In the genomic region with DNA sequence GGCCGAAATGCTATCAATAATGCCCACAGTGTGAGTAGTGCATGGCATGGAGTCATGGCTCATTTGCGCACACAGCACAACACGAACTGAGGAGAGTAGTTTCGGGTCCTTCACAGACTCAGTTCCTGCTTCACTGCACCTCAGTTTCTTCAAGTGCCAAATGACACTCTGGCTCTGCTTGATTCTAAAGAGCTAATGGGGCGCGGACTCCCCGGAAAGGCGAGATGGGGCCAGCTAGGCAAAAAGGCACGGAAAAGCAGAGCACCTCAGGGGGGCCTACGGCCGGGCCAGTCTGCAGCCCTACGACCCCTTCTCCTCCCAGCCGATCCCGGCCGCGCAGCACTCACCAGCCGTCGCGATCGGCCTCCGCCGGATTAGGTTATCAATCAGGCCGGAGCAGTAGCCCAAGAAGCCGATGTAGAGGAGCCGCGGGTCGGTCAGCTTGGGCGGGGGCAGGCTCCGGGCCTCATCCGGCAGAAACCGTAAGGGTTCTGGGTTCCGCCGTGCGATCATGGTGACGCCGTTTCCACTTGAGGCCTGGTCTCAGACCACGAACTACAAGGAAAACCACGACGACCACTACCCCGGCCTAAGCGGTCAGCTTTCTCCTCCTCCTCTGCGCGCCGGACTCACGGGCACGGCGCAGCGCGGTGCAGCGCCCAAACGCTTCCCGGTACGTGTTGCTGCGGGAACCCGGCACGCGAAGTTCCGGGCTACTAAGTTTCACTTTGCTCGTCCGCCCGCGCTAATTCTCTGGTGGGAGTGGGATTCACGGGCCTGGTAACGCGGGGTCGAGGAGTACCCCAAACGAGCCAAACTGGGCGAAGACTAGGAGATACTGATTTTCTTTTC, we compare ENCODE assay signal across 1 cellular context.
TF ChIP-seq lines count a peak whose summit lies in the region.

A gene (minus strand): TSS at position 631 of the 852 bp plus-strand sequence. CDS start 118 bp downstream, at position 513.

TF ChIP-seq in HepG2, 621 proteins besides CTCF, POLR2A, EP300 and RAD21 (continued from another document and continues in another):
- TF ChIP-seq HNRNPUL1 (IDR thresholded peaks at IDR 0.05; ENCODE audit: low read depth, low read length) (0 out of 2 replicates have a peak, but pooled peaks have one; percentile 31), TRIM24 (CRISPR knock-in tag; IDR thresholded peaks at IDR 0.05) (no peak), SMAD9 (CRISPR knock-in tag; IDR thresholded peaks at IDR 0.05) (no peak; the same call in 1 of the 2 replicates), ZNF468 (CRISPR knock-in tag; IDR thresholded peaks at IDR 0.05) (no peak), GPN1 (CRISPR knock-in tag; IDR thresholded peaks at IDR 0.05; ENCODE audit: borderline replicate concordance) (peak; percentile 86; the same call in 1 of the 2 replicates), NBN (conservative IDR thresholded peaks at IDR 0.05) (no peak), SATB2 (CRISPR knock-in tag; IDR thresholded peaks at IDR 0.05) (0 out of 2 replicates have a peak, but pooled peaks have one; percentile 64), STAG1 (CRISPR knock-in tag; IDR thresholded peaks at IDR 0.05) (peak; percentile 41), ZNF713 (CRISPR knock-in tag; IDR thresholded peaks at IDR 0.05) (no peak), ZNF672 (CRISPR knock-in tag; IDR thresholded peaks at IDR 0.05) (peak; percentile 45; the same call in 1 of the 2 replicates), ZMYM3 (CRISPR knock-in tag; IDR thresholded peaks at IDR 0.05) (peak; percentile 92), MAFG (CRISPR knock-in tag; IDR thresholded peaks at IDR 0.05) (no peak), FOXK2 (IDR thresholded peaks at IDR 0.05) (no peak), CBX5 (CRISPR knock-in tag; IDR thresholded peaks at IDR 0.05; ENCODE audit: borderline replicate concordance) (peak; percentile 97), MIXL1 (CRISPR knock-in tag; IDR thresholded peaks at IDR 0.05) (peak; percentile 86), ZNF816 (CRISPR knock-in tag; IDR thresholded peaks at IDR 0.05; ENCODE audit: borderline replicate concordance) (no peak; the same call in 1 of the 2 replicates), SAFB2 (CRISPR knock-in tag; IDR thresholded peaks at IDR 0.05; ENCODE audit: borderline replicate concordance, low read depth) (peak; percentile 79; the same call in 1 of the 2 replicates), TCF7 (IDR thresholded peaks at IDR 0.05; ENCODE audit: low read depth) (no peak), MAF1 (CRISPR knock-in tag; IDR thresholded peaks at IDR 0.05; ENCODE audit: borderline replicate concordance) (peak; percentile 83; the same call in 1 of the 2 replicates), XBP1 (CRISPR knock-in tag; IDR thresholded peaks at IDR 0.05) (peak; percentile 74; the same call in 1 of the 2 replicates), REPIN1 (CRISPR knock-in tag; IDR thresholded peaks at IDR 0.05; ENCODE audit: borderline replicate concordance, low read depth) (peak; percentile 97)
- TF ChIP-seq, protein P1, sequence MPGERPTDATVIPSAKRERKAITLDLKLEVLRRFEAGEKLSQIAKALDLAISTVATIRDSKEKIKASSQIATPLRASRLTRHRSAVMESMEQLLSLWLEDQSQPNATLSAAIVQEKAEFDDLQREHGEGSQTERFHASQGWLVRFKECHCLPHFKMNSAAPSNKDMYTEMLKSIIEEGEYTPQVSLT (CRISPR knock-in tag; IDR thresholded peaks at IDR 0.05; ENCODE audit: borderline replicate concordance, low read depth), result no peak; the same call in 1 of the 2 replicates
- TF ChIP-seq, protein P2, sequence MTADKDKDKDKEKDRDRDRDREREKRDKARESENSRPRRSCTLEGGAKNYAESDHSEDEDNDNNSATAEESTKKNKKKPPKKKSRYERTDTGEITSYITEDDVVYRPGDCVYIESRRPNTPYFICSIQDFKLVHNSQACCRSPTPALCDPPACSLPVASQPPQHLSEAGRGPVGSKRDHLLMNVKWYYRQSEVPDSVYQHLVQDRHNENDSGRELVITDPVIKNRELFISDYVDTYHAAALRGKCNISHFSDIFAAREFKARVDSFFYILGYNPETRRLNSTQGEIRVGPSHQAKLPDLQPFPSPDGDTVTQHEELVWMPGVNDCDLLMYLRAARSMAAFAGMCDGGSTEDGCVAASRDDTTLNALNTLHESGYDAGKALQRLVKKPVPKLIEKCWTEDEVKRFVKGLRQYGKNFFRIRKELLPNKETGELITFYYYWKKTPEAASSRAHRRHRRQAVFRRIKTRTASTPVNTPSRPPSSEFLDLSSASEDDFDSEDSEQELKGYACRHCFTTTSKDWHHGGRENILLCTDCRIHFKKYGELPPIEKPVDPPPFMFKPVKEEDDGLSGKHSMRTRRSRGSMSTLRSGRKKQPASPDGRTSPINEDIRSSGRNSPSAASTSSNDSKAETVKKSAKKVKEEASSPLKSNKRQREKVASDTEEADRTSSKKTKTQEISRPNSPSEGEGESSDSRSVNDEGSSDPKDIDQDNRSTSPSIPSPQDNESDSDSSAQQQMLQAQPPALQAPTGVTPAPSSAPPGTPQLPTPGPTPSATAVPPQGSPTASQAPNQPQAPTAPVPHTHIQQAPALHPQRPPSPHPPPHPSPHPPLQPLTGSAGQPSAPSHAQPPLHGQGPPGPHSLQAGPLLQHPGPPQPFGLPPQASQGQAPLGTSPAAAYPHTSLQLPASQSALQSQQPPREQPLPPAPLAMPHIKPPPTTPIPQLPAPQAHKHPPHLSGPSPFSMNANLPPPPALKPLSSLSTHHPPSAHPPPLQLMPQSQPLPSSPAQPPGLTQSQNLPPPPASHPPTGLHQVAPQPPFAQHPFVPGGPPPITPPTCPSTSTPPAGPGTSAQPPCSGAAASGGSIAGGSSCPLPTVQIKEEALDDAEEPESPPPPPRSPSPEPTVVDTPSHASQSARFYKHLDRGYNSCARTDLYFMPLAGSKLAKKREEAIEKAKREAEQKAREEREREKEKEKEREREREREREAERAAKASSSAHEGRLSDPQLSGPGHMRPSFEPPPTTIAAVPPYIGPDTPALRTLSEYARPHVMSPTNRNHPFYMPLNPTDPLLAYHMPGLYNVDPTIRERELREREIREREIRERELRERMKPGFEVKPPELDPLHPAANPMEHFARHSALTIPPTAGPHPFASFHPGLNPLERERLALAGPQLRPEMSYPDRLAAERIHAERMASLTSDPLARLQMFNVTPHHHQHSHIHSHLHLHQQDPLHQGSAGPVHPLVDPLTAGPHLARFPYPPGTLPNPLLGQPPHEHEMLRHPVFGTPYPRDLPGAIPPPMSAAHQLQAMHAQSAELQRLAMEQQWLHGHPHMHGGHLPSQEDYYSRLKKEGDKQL (CRISPR knock-in tag; IDR thresholded peaks at IDR 0.05; ENCODE audit: low read depth), result peak; percentile 68
- TF ChIP-seq, protein P3, sequence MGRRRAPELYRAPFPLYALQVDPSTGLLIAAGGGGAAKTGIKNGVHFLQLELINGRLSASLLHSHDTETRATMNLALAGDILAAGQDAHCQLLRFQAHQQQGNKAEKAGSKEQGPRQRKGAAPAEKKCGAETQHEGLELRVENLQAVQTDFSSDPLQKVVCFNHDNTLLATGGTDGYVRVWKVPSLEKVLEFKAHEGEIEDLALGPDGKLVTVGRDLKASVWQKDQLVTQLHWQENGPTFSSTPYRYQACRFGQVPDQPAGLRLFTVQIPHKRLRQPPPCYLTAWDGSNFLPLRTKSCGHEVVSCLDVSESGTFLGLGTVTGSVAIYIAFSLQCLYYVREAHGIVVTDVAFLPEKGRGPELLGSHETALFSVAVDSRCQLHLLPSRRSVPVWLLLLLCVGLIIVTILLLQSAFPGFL (CRISPR knock-in tag; IDR thresholded peaks at IDR 0.05), result 0 out of 2 replicates have a peak, but pooled peaks have one; percentile 96
- TF ChIP-seq, protein P4, sequence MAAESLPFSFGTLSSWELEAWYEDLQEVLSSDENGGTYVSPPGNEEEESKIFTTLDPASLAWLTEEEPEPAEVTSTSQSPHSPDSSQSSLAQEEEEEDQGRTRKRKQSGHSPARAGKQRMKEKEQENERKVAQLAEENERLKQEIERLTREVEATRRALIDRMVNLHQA (CRISPR knock-in tag; IDR thresholded peaks at IDR 0.05), result peak; percentile 86; the same call in 1 of the 2 replicates
- TF ChIP-seq, protein P5, sequence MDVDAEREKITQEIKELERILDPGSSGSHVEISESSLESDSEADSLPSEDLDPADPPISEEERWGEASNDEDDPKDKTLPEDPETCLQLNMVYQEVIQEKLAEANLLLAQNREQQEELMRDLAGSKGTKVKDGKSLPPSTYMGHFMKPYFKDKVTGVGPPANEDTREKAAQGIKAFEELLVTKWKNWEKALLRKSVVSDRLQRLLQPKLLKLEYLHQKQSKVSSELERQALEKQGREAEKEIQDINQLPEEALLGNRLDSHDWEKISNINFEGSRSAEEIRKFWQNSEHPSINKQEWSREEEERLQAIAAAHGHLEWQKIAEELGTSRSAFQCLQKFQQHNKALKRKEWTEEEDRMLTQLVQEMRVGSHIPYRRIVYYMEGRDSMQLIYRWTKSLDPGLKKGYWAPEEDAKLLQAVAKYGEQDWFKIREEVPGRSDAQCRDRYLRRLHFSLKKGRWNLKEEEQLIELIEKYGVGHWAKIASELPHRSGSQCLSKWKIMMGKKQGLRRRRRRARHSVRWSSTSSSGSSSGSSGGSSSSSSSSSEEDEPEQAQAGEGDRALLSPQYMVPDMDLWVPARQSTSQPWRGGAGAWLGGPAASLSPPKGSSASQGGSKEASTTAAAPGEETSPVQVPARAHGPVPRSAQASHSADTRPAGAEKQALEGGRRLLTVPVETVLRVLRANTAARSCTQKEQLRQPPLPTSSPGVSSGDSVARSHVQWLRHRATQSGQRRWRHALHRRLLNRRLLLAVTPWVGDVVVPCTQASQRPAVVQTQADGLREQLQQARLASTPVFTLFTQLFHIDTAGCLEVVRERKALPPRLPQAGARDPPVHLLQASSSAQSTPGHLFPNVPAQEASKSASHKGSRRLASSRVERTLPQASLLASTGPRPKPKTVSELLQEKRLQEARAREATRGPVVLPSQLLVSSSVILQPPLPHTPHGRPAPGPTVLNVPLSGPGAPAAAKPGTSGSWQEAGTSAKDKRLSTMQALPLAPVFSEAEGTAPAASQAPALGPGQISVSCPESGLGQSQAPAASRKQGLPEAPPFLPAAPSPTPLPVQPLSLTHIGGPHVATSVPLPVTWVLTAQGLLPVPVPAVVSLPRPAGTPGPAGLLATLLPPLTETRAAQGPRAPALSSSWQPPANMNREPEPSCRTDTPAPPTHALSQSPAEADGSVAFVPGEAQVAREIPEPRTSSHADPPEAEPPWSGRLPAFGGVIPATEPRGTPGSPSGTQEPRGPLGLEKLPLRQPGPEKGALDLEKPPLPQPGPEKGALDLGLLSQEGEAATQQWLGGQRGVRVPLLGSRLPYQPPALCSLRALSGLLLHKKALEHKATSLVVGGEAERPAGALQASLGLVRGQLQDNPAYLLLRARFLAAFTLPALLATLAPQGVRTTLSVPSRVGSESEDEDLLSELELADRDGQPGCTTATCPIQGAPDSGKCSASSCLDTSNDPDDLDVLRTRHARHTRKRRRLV (CRISPR knock-in tag; IDR thresholded peaks at IDR 0.05), result no peak
- TF ChIP-seq, protein P6, sequence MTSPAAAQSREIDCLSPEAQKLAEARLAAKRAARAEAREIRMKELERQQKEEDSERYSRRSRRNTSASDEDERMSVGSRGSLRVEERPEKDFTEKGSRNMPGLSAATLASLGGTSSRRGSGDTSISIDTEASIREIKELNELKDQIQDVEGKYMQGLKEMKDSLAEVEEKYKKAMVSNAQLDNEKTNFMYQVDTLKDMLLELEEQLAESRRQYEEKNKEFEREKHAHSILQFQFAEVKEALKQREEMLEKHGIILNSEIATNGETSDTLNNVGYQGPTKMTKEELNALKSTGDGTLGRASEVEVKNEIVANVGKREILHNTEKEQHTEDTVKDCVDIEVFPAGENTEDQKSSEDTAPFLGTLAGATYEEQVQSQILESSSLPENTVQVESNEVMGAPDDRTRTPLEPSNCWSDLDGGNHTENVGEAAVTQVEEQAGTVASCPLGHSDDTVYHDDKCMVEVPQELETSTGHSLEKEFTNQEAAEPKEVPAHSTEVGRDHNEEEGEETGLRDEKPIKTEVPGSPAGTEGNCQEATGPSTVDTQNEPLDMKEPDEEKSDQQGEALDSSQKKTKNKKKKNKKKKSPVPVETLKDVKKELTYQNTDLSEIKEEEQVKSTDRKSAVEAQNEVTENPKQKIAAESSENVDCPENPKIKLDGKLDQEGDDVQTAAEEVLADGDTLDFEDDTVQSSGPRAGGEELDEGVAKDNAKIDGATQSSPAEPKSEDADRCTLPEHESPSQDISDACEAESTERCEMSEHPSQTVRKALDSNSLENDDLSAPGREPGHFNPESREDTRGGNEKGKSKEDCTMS (CRISPR knock-in tag; conservative IDR thresholded peaks at IDR 0.05), result 0 out of 2 replicates have a peak, but pooled peaks have one; percentile 49
- TF ChIP-seq, protein P7, sequence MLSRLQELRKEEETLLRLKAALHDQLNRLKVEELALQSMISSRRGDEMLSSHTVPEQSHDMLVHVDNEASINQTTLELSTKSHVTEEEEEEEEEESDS (CRISPR knock-in tag; IDR thresholded peaks at IDR 0.05; ENCODE audit: borderline replicate concordance), result no peak
- TF ChIP-seq, protein P8, sequence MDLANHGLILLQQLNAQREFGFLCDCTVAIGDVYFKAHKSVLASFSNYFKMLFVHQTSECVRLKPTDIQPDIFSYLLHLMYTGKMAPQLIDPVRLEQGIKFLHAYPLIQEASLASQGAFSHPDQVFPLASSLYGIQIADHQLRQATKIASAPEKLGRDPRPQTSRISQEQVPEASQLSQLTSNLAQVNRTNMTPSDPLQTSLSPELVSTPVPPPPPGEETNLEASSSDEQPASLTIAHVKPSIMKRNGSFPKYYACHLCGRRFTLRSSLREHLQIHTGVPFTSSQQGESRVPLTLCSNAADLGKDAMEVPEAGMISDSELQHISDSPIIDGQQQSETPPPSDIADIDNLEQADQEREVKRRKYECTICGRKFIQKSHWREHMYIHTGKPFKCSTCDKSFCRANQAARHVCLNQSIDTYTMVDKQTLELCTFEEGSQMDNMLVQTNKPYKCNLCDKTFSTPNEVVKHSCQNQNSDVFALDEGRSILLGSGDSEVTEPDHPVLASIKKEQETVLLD (CRISPR knock-in tag; IDR thresholded peaks at IDR 0.05; ENCODE audit: low read depth), result 0 out of 2 replicates have a peak, but pooled peaks have one; percentile 82
- TF ChIP-seq, protein P9, sequence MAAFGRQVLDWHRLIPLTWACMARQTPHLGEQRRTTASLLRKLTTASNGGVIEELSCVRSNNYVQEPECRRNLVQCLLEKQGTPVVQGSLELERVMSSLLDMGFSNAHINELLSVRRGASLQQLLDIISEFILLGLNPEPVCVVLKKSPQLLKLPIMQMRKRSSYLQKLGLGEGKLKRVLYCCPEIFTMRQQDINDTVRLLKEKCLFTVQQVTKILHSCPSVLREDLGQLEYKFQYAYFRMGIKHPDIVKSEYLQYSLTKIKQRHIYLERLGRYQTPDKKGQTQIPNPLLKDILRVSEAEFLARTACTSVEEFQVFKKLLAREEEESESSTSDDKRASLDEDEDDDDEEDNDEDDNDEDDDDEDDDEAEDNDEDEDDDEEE (CRISPR knock-in tag; IDR thresholded peaks at IDR 0.05), result peak; percentile 92
